In genomic region chr12:3558255-3558654, GRCh38 we compare ENCODE assay signal across 26 cellular contexts.
"Had no signal": no experiment of that assay in that cellular context is flagged by ENCODE, and none has a peak within 500 bp of the region (broad histone marks: within the 10 kb centered on the region; RNA-seq: fewer than 3 reads in every experiment).

No MANE protein-coding gene starts in this region.

- H3K4me3 Mint-ChIP-seq: activated B cell treated with CpG ODN at 0.5 μM for 24 hours; activated CD4-positive, alpha-beta T cell treated with anti-CD3 and anti-CD28 coated beads, Interleukin-2, amount 10 ng/mL, durations not matched to agents 24 days and 14 days; activated CD8-positive, alpha-beta memory T cell treated with anti-CD3 and anti-CD28 coated beads, Interleukin-2, amount 10 ng/mL, durations not matched to agents 7 days and 5 days; activated naive CD4-positive, alpha-beta T cell treated with anti-CD3 and anti-CD28 coated beads, Interleukin-2, amount 10 ng/mL, durations not matched to agents 7 days and 5 days; activated naive CD8-positive, alpha-beta T cell treated with anti-CD3 and anti-CD28 coated beads for 36 hours; activated T-cell treated with anti-CD3 and anti-CD28 coated beads, Interleukin-2, amount 50 U/mL, for 24 hours; central memory CD8-positive, alpha-beta T cell; T-helper 17 cell had no signal

- H3K27ac Mint-ChIP-seq: activated B cell treated with CpG ODN at 0.5 μM for 24 hours; activated CD4-positive, alpha-beta T cell treated with anti-CD3 and anti-CD28 coated beads, Interleukin-2, amount 10 ng/mL, durations not matched to agents 24 days and 14 days; activated CD8-positive, alpha-beta memory T cell treated with anti-CD3 and anti-CD28 coated beads, Interleukin-2, amount 10 ng/mL, durations not matched to agents 7 days and 5 days; activated naive CD4-positive, alpha-beta T cell treated with anti-CD3 and anti-CD28 coated beads, Interleukin-2, amount 10 ng/mL, durations not matched to agents 7 days and 5 days; activated naive CD8-positive, alpha-beta T cell treated with anti-CD3 and anti-CD28 coated beads for 36 hours; activated T-cell treated with anti-CD3 and anti-CD28 coated beads, Interleukin-2, amount 50 U/mL, for 24 hours; T-helper 17 cell had no signal

- FAIRE-seq: RCC 7860 had no signal

- H3K36me3 ChIP-seq: breast epithelium had no signal

- H3K4me3 ChIP-seq: breast epithelium had no signal

- DNase-seq: activated B cell treated with CpG ODN at 0.5 μM for 24 hours; activated CD4-positive, alpha-beta T cell treated with anti-CD3 and anti-CD28 coated beads for 1 hour; activated CD4-positive, alpha-beta T cell treated with anti-CD3 and anti-CD28 coated beads, Interleukin-2, amount 10 ng/mL, durations not matched to agents 24 days and 14 days; activated CD4-positive, alpha-beta T cell treated with anti-CD3 and anti-CD28 coated beads, Interleukin-2, amount 50 U/mL, for 48 hours; activated CD8-positive, alpha-beta memory T cell treated with anti-CD3 and anti-CD28 coated beads, Interleukin-2, amount 10 ng/mL, durations not matched to agents 7 days and 5 days; activated gamma-delta T cell treated with Interleukin-2 at 50 U/mL for 16 hours; activated naive CD4-positive, alpha-beta T cell treated with anti-CD3 and anti-CD28 coated beads, Interleukin-2, amount 10 ng/mL, durations not matched to agents 7 days and 5 days; activated naive CD8-positive, alpha-beta T cell treated with anti-CD3 and anti-CD28 coated beads for 36 hours; activated T-cell treated with anti-CD3 and anti-CD28 coated beads, Interleukin-2, amount 50 U/mL, for 24 hours; Karpas-422; MM.1S; NCI-H1105; NCI-H1436; NCI-H1694 treated with DMSO at 0.1 percent for 48 hours; NCI-H2029 treated with DMSO at 0.1 percent for 48 hours; NCI-H345; NCI-H510A; NCI-H526 treated with DMSO at 0.1 percent for 48 hours; NCI-H82; PC-3; SHP77 treated with DMSO at 0.1 percent for 48 hours; T-helper 17 cell; T-helper 9 cell had no signal

- H3K9me3 ChIP-seq: breast epithelium had no signal

- H3K4me1 ChIP-seq: breast epithelium had no signal

- H3K9me3 Mint-ChIP-seq: activated B cell treated with CpG ODN at 0.5 μM for 24 hours; activated CD4-positive, alpha-beta T cell treated with anti-CD3 and anti-CD28 coated beads, Interleukin-2, amount 10 ng/mL, durations not matched to agents 24 days and 14 days; activated naive CD4-positive, alpha-beta T cell treated with anti-CD3 and anti-CD28 coated beads, Interleukin-2, amount 10 ng/mL, durations not matched to agents 7 days and 5 days; activated naive CD8-positive, alpha-beta T cell treated with anti-CD3 and anti-CD28 coated beads for 36 hours; activated T-cell treated with anti-CD3 and anti-CD28 coated beads, Interleukin-2, amount 50 U/mL, for 24 hours; central memory CD8-positive, alpha-beta T cell had no signal

- ATAC-seq: activated CD8-positive, alpha-beta memory T cell treated with anti-CD3 and anti-CD28 coated beads, Interleukin-2, amount 10 ng/mL, durations not matched to agents 7 days and 5 days; PC-3; T-helper 17 cell had no signal

- H3K27ac ChIP-seq: breast epithelium had no signal

- H3K36me3 Mint-ChIP-seq: activated CD8-positive, alpha-beta memory T cell treated with anti-CD3 and anti-CD28 coated beads, Interleukin-2, amount 10 ng/mL, durations not matched to agents 7 days and 5 days; activated naive CD4-positive, alpha-beta T cell treated with anti-CD3 and anti-CD28 coated beads, Interleukin-2, amount 10 ng/mL, durations not matched to agents 7 days and 5 days; activated naive CD8-positive, alpha-beta T cell treated with anti-CD3 and anti-CD28 coated beads for 36 hours had no signal

- H3K4me1 Mint-ChIP-seq: activated B cell treated with CpG ODN at 0.5 μM for 24 hours; activated CD4-positive, alpha-beta T cell treated with anti-CD3 and anti-CD28 coated beads, Interleukin-2, amount 10 ng/mL, durations not matched to agents 24 days and 14 days; activated CD8-positive, alpha-beta memory T cell treated with anti-CD3 and anti-CD28 coated beads, Interleukin-2, amount 10 ng/mL, durations not matched to agents 7 days and 5 days; activated naive CD4-positive, alpha-beta T cell treated with anti-CD3 and anti-CD28 coated beads, Interleukin-2, amount 10 ng/mL, durations not matched to agents 7 days and 5 days; activated naive CD8-positive, alpha-beta T cell treated with anti-CD3 and anti-CD28 coated beads for 36 hours; central memory CD8-positive, alpha-beta T cell had no signal
